ENCODE assay signal across 9 cellular contexts in the genomic region with DNA sequence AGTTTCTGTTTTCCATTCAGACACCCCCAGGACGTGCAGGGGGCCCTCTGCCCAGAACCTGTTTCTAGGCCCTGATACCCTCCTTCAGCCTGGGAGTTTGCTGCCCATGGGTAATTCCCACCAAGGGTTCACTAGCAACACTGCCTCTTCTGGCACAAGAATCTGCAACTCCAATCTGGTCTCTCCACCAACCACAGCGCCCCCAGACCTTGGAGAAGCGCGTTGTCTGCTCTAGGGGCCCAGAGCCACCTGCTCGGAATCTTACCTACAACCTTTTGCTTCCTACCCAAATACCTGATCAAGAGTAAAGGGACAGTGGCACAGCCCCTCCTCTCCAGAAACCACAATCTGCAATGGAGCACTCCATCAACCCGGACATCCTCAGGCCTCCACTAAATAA. TPM values are rescaled to one million over a fixed set of nuclear protein-coding genes. Genes with fewer than 3 reads are reported as not detected.
DNase-seq lines count a peak whose midpoint lies in the region; ATAC-seq and TF ChIP-seq lines count a peak whose summit lies in the region.
"Had no signal": no experiment of that assay in that cellular context is flagged by ENCODE, and none has a peak within 500 bp of the region (broad histone marks: within the 10 kb centered on the region; RNA-seq: fewer than 3 reads in every experiment).

No MANE protein-coding gene starts in this region.

- peaks cover 51% of the 10 kb centered on the region for H3K79me2 ChIP-seq in Karpas-422 (ENCODE audit: low read length)

- peak overlapping the region; percentile 97 for H3K4me3 Mint-ChIP-seq in natural killer cell

- DNase-seq in BE2C (no peak), Karpas-422 (no peak), choroid plexus epithelial cell (ENCODE audit: low read depth) (no peak), natural killer cell (no peak), HEK293T (ENCODE audit: extremely low spot score) (no peak), mucosa of gallbladder (ENCODE audit: low spot score) (no peak)
- DNase-seq in activated CD4-positive, CD25-positive, alpha-beta regulatory T cell treated with anti-CD3 and anti-CD28 coated beads, Interleukin-2, amount 50 U/mL, for 72 hours, result no peak

- H3K9me3 ChIP-seq in BE2C (peaks cover 4% of the 10 kb centered on the region; the same call in 1 of the 2 replicates), Karpas-422 (ENCODE audit: low read length) (peaks cover 45% of the 10 kb centered on the region)

- H3K4me3 ChIP-seq in BE2C (ENCODE audit: low read depth, low read length) (peak overlapping the region; percentile 77), Karpas-422 (ENCODE audit: low read length) (peak overlapping the region; percentile 84), choroid plexus epithelial cell (ENCODE audit: low read depth, low read length) (peak overlapping the region; percentile 99)

- no peaks in the 10 kb centered on the region for H3K27me3 ChIP-seq in BE2C
- H3K27me3 ChIP-seq in Karpas-422 (ENCODE audit: low read length), result no peaks in the 10 kb centered on the region

- no peaks in the 10 kb centered on the region for H4K20me1 ChIP-seq in Karpas-422 (ENCODE audit: insufficient read depth, low read depth, low read length)

- POLR2A ChIA-PET in HEK293T (lab: Yijun Ruan, JAX), result interaction anchor here (0.7 to 1.4 kb wide), 6 partner anchors 8 to 405 kb away, joined by 3 to 7 read pairs (median 3); a partner anchor contains a TSS

- H3K9me3 Mint-ChIP-seq in natural killer cell, result peaks cover 3 to 14% of the 10 kb centered on the region in 2 donors

- CTCF ChIA-PET in HEK293T (lab: Yijun Ruan, JAX), result no interaction called here

- no peaks in the 10 kb centered on the region for H3K9me2 ChIP-seq in Karpas-422 (replicated peaks; ENCODE audit: insufficient read depth, low read length)

- H3K36me3 ChIP-seq in BE2C (peaks cover 24% of the 10 kb centered on the region), Karpas-422 (ENCODE audit: insufficient read depth, low read length) (peaks cover 43% of the 10 kb centered on the region)

- ATAC-seq in natural killer cell (no peak), HG03571 (IDR thresholded peaks at IDR 0.05; ENCODE audit: unreplicated experiment) (no peak)

- intact Hi-C loops in natural killer cell (cut with micrococcal nuclease), result no loop called here

- H3K4me1 Mint-ChIP-seq in natural killer cell, result peaks cover 44 to 56% of the 10 kb centered on the region in 2 donors

- H3K27ac Mint-ChIP-seq in natural killer cell, result peak overlapping the region; percentile 91 to 95

- TF ChIP-seq CTCF in BE2C (IDR thresholded peaks at IDR 0.05; ENCODE audit: low read depth, low read length), result no peak
- TF ChIP-seq CTCF in choroid plexus epithelial cell (conservative IDR thresholded peaks at IDR 0.05; ENCODE audit: low read depth, low read length), result no peak
- no peak for TF ChIP-seq CTCF in natural killer cell (IDR thresholded peaks at IDR 0.05)

- no peaks in the 10 kb centered on the region for H3K4me1 ChIP-seq in BE2C
- peaks cover 11% of the 10 kb centered on the region for H3K4me1 ChIP-seq in Karpas-422 (ENCODE audit: low read length)

- H3K4me2 ChIP-seq in Karpas-422 (ENCODE audit: low read depth, low read length, poor library complexity, severe bottlenecking), result peak overlapping the region; percentile 65

- H3K27me3 Mint-ChIP-seq in natural killer cell (ENCODE audit: low read depth in 2 of 2), result peaks cover 3 to 11% of the 10 kb centered on the region in 2 donors

- H3K9ac ChIP-seq in Karpas-422 (ENCODE audit: low read length), result peak overlapping the region; percentile 81

- peak overlapping the region; percentile 99; the same call in 1 of the 2 replicates for H2AFZ ChIP-seq in Karpas-422 (ENCODE audit: low read length)

- H3K27ac ChIP-seq in Karpas-422 (ENCODE audit: low read length), result no peak overlapping the region

- H3K36me3 Mint-ChIP-seq in natural killer cell, result peaks cover 14% of the 10 kb centered on the region

TF ChIP-seq in HEK293T, 16 proteins besides CTCF, POLR2A, EP300 and RAD21:
- TF ChIP-seq SUZ12 (IDR thresholded peaks at IDR 0.05), result no peak
- no peak for TF ChIP-seq TARDBP (IDR thresholded peaks at IDR 0.05)
- no peak for TF ChIP-seq CTBP1 (IDR thresholded peaks at IDR 0.05; ENCODE audit: borderline replicate concordance)
- no peak for TF ChIP-seq HDGF (IDR thresholded peaks at IDR 0.05; ENCODE audit: borderline replicate concordance)
- TF ChIP-seq FOXK2 (IDR thresholded peaks at IDR 0.05), result no peak
- TF ChIP-seq BHLHE40 (IDR thresholded peaks at IDR 0.05; ENCODE audit: borderline replicate concordance), result no peak
- TF ChIP-seq L3MBTL2 (conservative IDR thresholded peaks at IDR 0.05), result no peak
- TF ChIP-seq LEF1 (IDR thresholded peaks at IDR 0.05; ENCODE audit: borderline replicate concordance), result no peak
- no peak for TF ChIP-seq FOXA1 (IDR thresholded peaks at IDR 0.05)
- TF ChIP-seq SP1 (IDR thresholded peaks at IDR 0.05), result no peak
- no peak for TF ChIP-seq FOXM1 (IDR thresholded peaks at IDR 0.05; ENCODE audit: borderline replicate concordance)
- TF ChIP-seq ELF4 (IDR thresholded peaks at IDR 0.05), result no peak
- TF ChIP-seq ARNT (IDR thresholded peaks at IDR 0.05), result no peak
- TF ChIP-seq, protein P1, sequence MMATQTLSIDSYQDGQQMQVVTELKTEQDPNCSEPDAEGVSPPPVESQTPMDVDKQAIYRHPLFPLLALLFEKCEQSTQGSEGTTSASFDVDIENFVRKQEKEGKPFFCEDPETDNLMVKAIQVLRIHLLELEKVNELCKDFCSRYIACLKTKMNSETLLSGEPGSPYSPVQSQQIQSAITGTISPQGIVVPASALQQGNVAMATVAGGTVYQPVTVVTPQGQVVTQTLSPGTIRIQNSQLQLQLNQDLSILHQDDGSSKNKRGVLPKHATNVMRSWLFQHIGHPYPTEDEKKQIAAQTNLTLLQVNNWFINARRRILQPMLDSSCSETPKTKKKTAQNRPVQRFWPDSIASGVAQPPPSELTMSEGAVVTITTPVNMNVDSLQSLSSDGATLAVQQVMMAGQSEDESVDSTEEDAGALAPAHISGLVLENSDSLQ (IDR thresholded peaks at IDR 0.05), result no peak
- no peak for TF ChIP-seq NFRKB (IDR thresholded peaks at IDR 0.05)
- no peak for TF ChIP-seq ZNF384 (IDR thresholded peaks at IDR 0.05)

RNA-seq across cellular contexts. Expression of a gene that starts 0.8 kb away (rescaled TPM):
- 5.6 TPM for polyA plus RNA-seq in BE2C (2012; ENCODE audit: insufficient read depth, insufficient read length, low read depth)
- 5.9 and 7.7 TPM in 2 replicates for total RNA-seq in Karpas-422 (2014; rRNA removed; shearing (Covaris generic); ENCODE audit: low replicate concordance)
- total RNA-seq in natural killer cell (1 to 10 TPM; 6.0 to 8.7 (median 8.0) TPM), mucosa of gallbladder (8.2 TPM)

RNA-seq across cellular contexts. Expression of a gene that starts 29.9 kb away (rescaled TPM):
- polyA plus RNA-seq in BE2C (2012; ENCODE audit: insufficient read depth, insufficient read length, low read depth), result not detected
- total RNA-seq in Karpas-422 (2014; rRNA removed; shearing (Covaris generic); ENCODE audit: low replicate concordance), result not detected in 2 replicates
- not detected for total RNA-seq in natural killer cell
- total RNA-seq in mucosa of gallbladder, result 0.12 TPM
- total RNA-seq: activated CD8-positive, alpha-beta memory T cell treated with anti-CD3 and anti-CD28 coated beads for 36 hours had no signal

RNA-seq across cellular contexts. Expression of a gene that starts 51.3 kb away (rescaled TPM):
- 4.6 TPM for polyA plus RNA-seq in BE2C (2012; ENCODE audit: insufficient read depth, insufficient read length, low read depth)
- not detected in 2 replicates for total RNA-seq in Karpas-422 (2014; rRNA removed; shearing (Covaris generic); ENCODE audit: low replicate concordance)
- under 1 TPM in 2 of 3 donors, not detected in 1; 0.09 to 0.15 TPM for total RNA-seq in natural killer cell
- 7.3 TPM for total RNA-seq in mucosa of gallbladder
